Comparison of ENCODE assay signal across 2 cellular contexts in the genomic region with DNA sequence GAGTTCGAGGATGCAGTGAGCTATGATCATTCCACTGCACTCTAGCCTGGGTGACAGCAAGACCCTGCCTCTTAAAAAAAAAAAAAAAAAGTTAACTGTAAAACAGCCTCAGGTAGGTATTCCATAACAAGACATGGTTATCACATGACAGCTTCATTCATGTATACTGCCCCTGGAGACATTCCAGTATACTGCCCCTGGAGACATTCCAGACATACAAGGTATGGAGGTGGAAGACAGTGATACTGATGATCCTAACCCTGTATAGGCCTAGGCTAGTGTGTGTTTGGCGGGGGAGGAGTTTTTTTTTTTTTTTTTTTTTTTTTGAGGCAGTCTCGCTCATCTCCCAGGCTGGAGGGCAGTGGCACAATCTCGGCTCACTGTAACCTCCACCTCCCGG.
TF ChIP-seq lines count a peak whose summit lies in the region.

No MANE protein-coding gene starts in this region.

TF ChIP-seq in HepG2, 621 proteins besides CTCF, POLR2A, EP300 and RAD21 (continued from another document):
- TF ChIP-seq, protein P1, sequence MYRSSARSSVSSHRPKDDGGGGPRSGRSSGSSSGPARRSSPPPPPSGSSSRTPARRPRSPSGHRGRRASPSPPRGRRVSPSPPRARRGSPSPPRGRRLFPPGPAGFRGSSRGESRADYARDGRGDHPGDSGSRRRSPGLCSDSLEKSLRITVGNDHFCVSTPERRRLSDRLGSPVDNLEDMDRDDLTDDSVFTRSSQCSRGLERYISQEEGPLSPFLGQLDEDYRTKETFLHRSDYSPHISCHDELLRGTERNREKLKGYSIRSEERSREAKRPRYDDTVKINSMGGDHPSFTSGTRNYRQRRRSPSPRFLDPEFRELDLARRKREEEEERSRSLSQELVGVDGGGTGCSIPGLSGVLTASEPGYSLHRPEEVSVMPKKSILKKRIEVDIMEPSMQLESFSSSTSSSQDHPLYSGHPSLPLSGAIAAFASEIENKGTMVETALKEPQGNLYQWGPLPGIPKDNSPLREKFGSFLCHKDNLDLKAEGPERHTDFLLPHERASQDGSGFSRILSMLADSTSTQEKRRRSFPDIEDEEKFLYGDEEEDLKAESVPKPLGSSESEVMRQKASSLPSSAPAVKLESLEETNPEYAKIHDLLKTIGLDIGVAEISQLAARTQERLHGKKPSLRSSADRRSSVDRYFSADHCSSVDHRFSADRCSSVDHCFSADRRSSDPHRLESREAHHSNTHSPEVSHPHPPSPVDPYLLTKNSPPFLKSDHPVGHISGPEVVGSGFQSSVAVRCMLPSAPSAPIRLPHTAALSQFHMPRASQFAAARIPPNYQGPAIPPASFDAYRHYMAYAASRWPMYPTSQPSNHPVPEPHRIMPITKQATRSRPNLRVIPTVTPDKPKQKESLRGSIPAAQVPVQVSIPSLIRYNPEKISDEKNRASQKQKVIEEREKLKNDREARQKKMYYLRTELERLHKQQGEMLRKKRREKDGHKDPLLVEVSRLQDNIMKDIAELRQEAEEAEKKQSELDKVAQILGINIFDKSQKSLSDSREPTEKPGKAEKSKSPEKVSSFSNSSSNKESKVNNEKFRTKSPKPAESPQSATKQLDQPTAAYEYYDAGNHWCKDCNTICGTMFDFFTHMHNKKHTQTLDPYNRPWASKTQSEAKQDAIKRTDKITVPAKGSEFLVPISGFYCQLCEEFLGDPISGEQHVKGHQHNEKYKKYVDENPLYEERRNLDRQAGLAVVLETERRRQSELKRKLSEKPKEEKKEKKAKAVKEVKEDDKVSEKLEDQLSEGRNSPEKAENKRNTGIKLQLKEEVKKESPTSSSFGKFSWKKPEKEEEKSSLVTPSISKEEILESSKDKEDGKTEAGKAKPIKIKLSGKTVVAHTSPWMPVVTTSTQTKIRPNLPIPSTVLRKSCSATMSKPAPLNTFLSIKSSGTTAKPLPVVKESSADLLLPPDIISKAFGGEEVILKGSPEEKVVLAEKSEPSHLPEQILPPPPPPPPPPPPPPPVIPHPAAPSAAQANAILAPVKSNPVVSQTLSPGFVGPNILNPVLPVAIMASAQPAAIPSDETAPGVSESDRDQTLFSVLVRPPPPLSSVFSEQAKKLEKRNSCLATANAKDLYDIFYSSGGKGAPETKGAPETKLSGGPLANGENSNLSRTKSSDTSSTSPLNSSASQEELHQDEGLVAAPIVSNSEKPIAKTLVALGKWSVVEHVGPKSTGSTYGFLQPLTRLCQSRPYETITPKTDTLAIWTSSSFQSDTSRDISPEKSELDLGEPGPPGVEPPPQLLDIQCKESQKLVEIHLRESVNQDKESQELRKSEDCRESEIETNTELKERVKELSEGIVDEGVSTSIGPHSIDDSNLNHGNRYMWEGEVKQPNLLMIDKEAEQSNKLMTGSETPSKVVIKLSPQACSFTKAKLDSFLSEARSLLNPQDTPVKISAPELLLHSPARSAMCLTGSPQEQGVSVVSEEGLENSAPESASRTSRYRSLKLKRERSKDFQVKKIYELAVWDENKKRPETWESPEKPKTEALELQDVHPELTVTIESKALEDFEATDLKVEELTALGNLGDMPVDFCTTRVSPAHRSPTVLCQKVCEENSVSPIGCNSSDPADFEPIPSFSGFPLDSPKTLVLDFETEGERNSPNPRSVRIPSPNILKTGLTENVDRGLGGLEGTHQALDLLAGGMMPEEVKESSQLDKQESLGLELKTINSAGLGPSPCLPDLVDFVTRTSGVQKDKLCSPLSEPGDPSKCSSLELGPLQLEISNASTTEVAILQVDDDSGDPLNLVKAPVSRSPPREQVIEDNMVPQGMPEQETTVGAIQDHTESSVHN (CRISPR knock-in tag; IDR thresholded peaks at IDR 0.05), result no peak
- TF ChIP-seq NPAS2 (CRISPR knock-in tag; IDR thresholded peaks at IDR 0.05; ENCODE audit: borderline replicate concordance) (no peak), KMT2A (CRISPR knock-in tag; IDR thresholded peaks at IDR 0.05) (no peak), SRF (IDR thresholded peaks at IDR 0.05; ENCODE audit: low read depth, low read length) (no peak), YEATS4 (CRISPR knock-in tag; IDR thresholded peaks at IDR 0.05; ENCODE audit: borderline replicate concordance) (no peak), KLF15 (CRISPR knock-in tag; IDR thresholded peaks at IDR 0.05; ENCODE audit: borderline replicate concordance) (no peak), ZSCAN30 (CRISPR knock-in tag; IDR thresholded peaks at IDR 0.05) (no peak), ZNF333 (CRISPR knock-in tag; IDR thresholded peaks at IDR 0.05; ENCODE audit: borderline replicate concordance) (no peak)
- TF ChIP-seq, protein P2, sequence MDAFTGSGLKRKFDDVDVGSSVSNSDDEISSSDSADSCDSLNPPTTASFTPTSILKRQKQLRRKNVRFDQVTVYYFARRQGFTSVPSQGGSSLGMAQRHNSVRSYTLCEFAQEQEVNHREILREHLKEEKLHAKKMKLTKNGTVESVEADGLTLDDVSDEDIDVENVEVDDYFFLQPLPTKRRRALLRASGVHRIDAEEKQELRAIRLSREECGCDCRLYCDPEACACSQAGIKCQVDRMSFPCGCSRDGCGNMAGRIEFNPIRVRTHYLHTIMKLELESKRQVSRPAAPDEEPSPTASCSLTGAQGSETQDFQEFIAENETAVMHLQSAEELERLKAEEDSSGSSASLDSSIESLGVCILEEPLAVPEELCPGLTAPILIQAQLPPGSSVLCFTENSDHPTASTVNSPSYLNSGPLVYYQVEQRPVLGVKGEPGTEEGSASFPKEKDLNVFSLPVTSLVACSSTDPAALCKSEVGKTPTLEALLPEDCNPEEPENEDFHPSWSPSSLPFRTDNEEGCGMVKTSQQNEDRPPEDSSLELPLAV (CRISPR knock-in tag; conservative IDR thresholded peaks at IDR 0.05; ENCODE audit: low read depth), result no peak

TF ChIP-seq in K562, 482 proteins besides CTCF, POLR2A, EP300 and RAD21 (continued from another document and continues in another):
- TF ChIP-seq, protein P3, sequence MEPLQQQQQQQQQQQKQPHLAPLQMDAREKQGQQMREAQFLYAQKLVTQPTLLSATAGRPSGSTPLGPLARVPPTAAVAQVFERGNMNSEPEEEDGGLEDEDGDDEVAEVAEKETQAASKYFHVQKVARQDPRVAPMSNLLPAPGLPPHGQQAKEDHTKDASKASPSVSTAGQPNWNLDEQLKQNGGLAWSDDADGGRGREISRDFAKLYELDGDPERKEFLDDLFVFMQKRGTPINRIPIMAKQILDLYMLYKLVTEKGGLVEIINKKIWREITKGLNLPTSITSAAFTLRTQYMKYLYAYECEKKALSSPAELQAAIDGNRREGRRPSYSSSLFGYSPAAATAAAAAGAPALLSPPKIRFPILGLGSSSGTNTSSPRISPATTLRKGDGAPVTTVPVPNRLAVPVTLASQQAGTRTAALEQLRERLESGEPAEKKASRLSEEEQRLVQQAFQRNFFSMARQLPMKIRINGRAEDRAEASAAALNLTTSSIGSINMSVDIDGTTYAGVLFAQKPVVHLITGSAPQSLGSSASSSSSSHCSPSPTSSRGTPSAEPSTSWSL (CRISPR knock-in tag; IDR thresholded peaks at IDR 0.05; ENCODE audit: borderline replicate concordance), result no peak
- TF ChIP-seq, protein P4, sequence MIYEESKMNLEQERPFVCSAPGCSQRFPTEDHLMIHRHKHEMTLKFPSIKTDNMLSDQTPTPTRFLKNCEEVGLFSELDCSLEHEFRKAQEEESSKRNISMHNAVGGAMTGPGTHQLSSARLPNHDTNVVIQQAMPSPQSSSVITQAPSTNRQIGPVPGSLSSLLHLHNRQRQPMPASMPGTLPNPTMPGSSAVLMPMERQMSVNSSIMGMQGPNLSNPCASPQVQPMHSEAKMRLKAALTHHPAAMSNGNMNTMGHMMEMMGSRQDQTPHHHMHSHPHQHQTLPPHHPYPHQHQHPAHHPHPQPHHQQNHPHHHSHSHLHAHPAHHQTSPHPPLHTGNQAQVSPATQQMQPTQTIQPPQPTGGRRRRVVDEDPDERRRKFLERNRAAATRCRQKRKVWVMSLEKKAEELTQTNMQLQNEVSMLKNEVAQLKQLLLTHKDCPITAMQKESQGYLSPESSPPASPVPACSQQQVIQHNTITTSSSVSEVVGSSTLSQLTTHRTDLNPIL (CRISPR knock-in tag; IDR thresholded peaks at IDR 0.05), result no peak
- TF ChIP-seq, protein P5, sequence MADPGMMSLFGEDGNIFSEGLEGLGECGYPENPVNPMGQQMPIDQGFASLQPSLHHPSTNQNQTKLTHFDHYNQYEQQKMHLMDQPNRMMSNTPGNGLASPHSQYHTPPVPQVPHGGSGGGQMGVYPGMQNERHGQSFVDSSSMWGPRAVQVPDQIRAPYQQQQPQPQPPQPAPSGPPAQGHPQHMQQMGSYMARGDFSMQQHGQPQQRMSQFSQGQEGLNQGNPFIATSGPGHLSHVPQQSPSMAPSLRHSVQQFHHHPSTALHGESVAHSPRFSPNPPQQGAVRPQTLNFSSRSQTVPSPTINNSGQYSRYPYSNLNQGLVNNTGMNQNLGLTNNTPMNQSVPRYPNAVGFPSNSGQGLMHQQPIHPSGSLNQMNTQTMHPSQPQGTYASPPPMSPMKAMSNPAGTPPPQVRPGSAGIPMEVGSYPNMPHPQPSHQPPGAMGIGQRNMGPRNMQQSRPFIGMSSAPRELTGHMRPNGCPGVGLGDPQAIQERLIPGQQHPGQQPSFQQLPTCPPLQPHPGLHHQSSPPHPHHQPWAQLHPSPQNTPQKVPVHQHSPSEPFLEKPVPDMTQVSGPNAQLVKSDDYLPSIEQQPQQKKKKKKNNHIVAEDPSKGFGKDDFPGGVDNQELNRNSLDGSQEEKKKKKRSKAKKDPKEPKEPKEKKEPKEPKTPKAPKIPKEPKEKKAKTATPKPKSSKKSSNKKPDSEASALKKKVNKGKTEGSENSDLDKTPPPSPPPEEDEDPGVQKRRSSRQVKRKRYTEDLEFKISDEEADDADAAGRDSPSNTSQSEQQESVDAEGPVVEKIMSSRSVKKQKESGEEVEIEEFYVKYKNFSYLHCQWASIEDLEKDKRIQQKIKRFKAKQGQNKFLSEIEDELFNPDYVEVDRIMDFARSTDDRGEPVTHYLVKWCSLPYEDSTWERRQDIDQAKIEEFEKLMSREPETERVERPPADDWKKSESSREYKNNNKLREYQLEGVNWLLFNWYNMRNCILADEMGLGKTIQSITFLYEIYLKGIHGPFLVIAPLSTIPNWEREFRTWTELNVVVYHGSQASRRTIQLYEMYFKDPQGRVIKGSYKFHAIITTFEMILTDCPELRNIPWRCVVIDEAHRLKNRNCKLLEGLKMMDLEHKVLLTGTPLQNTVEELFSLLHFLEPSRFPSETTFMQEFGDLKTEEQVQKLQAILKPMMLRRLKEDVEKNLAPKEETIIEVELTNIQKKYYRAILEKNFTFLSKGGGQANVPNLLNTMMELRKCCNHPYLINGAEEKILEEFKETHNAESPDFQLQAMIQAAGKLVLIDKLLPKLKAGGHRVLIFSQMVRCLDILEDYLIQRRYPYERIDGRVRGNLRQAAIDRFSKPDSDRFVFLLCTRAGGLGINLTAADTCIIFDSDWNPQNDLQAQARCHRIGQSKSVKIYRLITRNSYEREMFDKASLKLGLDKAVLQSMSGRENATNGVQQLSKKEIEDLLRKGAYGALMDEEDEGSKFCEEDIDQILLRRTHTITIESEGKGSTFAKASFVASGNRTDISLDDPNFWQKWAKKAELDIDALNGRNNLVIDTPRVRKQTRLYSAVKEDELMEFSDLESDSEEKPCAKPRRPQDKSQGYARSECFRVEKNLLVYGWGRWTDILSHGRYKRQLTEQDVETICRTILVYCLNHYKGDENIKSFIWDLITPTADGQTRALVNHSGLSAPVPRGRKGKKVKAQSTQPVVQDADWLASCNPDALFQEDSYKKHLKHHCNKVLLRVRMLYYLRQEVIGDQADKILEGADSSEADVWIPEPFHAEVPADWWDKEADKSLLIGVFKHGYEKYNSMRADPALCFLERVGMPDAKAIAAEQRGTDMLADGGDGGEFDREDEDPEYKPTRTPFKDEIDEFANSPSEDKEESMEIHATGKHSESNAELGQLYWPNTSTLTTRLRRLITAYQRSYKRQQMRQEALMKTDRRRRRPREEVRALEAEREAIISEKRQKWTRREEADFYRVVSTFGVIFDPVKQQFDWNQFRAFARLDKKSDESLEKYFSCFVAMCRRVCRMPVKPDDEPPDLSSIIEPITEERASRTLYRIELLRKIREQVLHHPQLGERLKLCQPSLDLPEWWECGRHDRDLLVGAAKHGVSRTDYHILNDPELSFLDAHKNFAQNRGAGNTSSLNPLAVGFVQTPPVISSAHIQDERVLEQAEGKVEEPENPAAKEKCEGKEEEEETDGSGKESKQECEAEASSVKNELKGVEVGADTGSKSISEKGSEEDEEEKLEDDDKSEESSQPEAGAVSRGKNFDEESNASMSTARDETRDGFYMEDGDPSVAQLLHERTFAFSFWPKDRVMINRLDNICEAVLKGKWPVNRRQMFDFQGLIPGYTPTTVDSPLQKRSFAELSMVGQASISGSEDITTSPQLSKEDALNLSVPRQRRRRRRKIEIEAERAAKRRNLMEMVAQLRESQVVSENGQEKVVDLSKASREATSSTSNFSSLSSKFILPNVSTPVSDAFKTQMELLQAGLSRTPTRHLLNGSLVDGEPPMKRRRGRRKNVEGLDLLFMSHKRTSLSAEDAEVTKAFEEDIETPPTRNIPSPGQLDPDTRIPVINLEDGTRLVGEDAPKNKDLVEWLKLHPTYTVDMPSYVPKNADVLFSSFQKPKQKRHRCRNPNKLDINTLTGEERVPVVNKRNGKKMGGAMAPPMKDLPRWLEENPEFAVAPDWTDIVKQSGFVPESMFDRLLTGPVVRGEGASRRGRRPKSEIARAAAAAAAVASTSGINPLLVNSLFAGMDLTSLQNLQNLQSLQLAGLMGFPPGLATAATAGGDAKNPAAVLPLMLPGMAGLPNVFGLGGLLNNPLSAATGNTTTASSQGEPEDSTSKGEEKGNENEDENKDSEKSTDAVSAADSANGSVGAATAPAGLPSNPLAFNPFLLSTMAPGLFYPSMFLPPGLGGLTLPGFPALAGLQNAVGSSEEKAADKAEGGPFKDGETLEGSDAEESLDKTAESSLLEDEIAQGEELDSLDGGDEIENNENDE (IDR thresholded peaks at IDR 0.05; ENCODE audit: low read depth, low read length), result no peak
- TF ChIP-seq, protein P6, sequence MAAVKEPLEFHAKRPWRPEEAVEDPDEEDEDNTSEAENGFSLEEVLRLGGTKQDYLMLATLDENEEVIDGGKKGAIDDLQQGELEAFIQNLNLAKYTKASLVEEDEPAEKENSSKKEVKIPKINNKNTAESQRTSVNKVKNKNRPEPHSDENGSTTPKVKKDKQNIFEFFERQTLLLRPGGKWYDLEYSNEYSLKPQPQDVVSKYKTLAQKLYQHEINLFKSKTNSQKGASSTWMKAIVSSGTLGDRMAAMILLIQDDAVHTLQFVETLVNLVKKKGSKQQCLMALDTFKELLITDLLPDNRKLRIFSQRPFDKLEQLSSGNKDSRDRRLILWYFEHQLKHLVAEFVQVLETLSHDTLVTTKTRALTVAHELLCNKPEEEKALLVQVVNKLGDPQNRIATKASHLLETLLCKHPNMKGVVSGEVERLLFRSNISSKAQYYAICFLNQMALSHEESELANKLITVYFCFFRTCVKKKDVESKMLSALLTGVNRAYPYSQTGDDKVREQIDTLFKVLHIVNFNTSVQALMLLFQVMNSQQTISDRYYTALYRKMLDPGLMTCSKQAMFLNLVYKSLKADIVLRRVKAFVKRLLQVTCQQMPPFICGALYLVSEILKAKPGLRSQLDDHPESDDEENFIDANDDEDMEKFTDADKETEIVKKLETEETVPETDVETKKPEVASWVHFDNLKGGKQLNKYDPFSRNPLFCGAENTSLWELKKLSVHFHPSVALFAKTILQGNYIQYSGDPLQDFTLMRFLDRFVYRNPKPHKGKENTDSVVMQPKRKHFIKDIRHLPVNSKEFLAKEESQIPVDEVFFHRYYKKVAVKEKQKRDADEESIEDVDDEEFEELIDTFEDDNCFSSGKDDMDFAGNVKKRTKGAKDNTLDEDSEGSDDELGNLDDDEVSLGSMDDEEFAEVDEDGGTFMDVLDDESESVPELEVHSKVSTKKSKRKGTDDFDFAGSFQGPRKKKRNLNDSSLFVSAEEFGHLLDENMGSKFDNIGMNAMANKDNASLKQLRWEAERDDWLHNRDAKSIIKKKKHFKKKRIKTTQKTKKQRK (IDR thresholded peaks at IDR 0.05; ENCODE audit: borderline replicate concordance, low read depth, low read length), result no peak
- TF ChIP-seq CHD1 (IDR thresholded peaks at IDR 0.05; ENCODE audit: low read length), result no peak
- no peak for TF ChIP-seq GATAD2B (IDR thresholded peaks at IDR 0.05; ENCODE audit: borderline replicate concordance)
- no peak for TF ChIP-seq ZNF583 (CRISPR knock-in tag; IDR thresholded peaks at IDR 0.05)
